ENCODE assay signal across 23 cellular contexts in the genomic region with DNA sequence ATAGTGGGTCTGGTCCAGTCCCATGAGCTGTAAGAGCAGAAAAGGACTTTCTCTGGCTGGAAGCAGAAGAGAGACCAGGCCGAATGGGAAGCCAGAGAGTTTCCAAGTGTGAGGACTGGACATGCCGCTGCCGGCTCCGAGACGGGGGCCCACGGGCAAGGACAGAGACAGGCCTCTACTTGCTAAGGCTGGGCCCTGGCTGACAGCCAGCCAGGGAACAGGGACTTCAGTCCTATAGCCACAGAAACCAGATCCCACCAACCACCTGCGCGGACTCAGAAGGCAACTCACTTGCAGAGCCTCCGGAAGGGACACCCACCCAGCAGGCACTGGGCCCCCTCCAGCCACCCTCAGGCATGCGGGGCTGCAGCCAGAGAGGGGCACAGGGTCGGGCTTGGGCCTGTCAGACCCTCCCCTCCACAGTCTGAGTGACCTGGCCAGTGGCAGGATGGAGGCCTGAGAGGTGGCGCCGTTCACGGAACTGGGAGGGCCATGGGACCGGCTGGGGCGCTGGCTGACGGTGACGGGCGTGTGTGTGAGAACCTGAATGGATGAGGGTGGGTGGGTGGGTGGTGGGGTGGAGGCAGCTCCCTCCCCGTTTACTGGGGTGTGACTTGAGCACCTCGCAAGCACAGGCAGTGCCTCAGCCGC. TPM values are rescaled to one million over a fixed set of nuclear protein-coding genes. Genes with fewer than 3 reads are reported as not detected.
A peak's percentile ranks its signal among the peaks of the same experiment; 100 is the strongest.
DNase-seq lines count a peak whose midpoint lies in the region; ATAC-seq and TF ChIP-seq lines count a peak whose summit lies in the region.
"Had no signal": no experiment of that assay in that cellular context is flagged by ENCODE, and none has a peak within 500 bp of the region (broad histone marks: within the 10 kb centered on the region; RNA-seq: fewer than 3 reads in every experiment).

No MANE protein-coding gene starts in this region.

- POLR2A ChIA-PET in Caco-2 (lab: Charles Lee): no interaction called here

- H3K9me3 ChIP-seq in SJCRH30 (replicated peaks) (no peaks in the 10 kb centered on the region), Caco-2 (no peaks in the 10 kb centered on the region), gastroesophageal sphincter (no peaks in the 10 kb centered on the region)

- H3K4me1 ChIP-seq in SJCRH30 (peaks cover 33% of the 10 kb centered on the region), Caco-2 (peaks cover 19% of the 10 kb centered on the region), gastroesophageal sphincter (peaks cover 0 to 16% (median 5%) of the 10 kb centered on the region in 3 donors)

- intact Hi-C loops in Caco-2 (cut with micrococcal nuclease; ENCODE audit: unreplicated experiment): no loop called here

- whole genome bisulfite sequencing in gastroesophageal sphincter (ENCODE audit: low coverage in 1 of 2), 2 donors: 72 to 91% methylated on average over 2 to 13 of the region's 22 CpGs

- no peak overlapping the region for H3K4me3 ChIP-seq in SJCRH30
- no peak overlapping the region for H3K4me3 ChIP-seq in Caco-2 (ENCODE audit: low read depth, low read length)
- no peak overlapping the region for H3K4me3 ChIP-seq in gastroesophageal sphincter
- no peak overlapping the region for H3K4me3 ChIP-seq in coronary artery
- H3K4me3 ChIP-seq: dorsolateral prefrontal cortex, skin epidermis had no signal

- H3K36me3 ChIP-seq in SJCRH30: no peaks in the 10 kb centered on the region
- H3K36me3 ChIP-seq in Caco-2 (ENCODE audit: control insufficient read depth, insufficient read depth, low read length): no peaks in the 10 kb centered on the region
- H3K36me3 ChIP-seq in gastroesophageal sphincter: no peaks in the 10 kb centered on the region

- H3K27me3 Mint-ChIP-seq in nephron (ENCODE audit: low read depth) (peaks cover 4% of the 10 kb centered on the region), Caco-2 (ENCODE audit: insufficient read depth, unreplicated experiment) (no peaks in the 10 kb centered on the region)

- H3K4me1 Mint-ChIP-seq in nephron (peaks cover 22% of the 10 kb centered on the region), Caco-2 (ENCODE audit: low read depth, unreplicated experiment) (peaks cover 14% of the 10 kb centered on the region)

- H3K36me3 Mint-ChIP-seq in nephron (ENCODE audit: low read depth): no peaks in the 10 kb centered on the region
- H3K36me3 Mint-ChIP-seq in Caco-2 (ENCODE audit: insufficient read depth, unreplicated experiment): no peaks in the 10 kb centered on the region
- H3K36me3 Mint-ChIP-seq: activated naive CD8-positive, alpha-beta T cell treated with anti-CD3 and anti-CD28 coated beads for 36 hours; WTC11 had no signal

- H3K27me3 ChIP-seq in SJCRH30 (no peaks in the 10 kb centered on the region), Caco-2 (replicated peaks; ENCODE audit: control insufficient read depth, insufficient read depth, low read length) (no peaks in the 10 kb centered on the region), gastroesophageal sphincter (no peaks in the 10 kb centered on the region)
- H3K27me3 ChIP-seq: dorsolateral prefrontal cortex had no signal

- H3K27ac ChIP-seq in SJCRH30: no peak overlapping the region
- H3K27ac ChIP-seq in gastroesophageal sphincter: no peak overlapping the region
- no peak overlapping the region for H3K27ac ChIP-seq in coronary artery
- H3K27ac ChIP-seq: dorsolateral prefrontal cortex had no signal

- no TSS peak for BruUV-seq in Caco-2 (replicated peaks; lab: Mats Ljungman, UMichigan)

- peak; percentile 7 for DNase-seq in AG20443 (ENCODE audit: low spot score)
- DNase-seq in GM20000 (ENCODE audit: low spot score): peak; percentile 12
- DNase-seq in SJCRH30: peak; percentile 72 to 87
- no peak for DNase-seq in Caco-2
- no peak for DNase-seq in coronary artery (ENCODE audit: low spot score)
- DNase-seq: activated CD4-positive, alpha-beta T cell treated with anti-CD3 and anti-CD28 coated beads, Interleukin-2, amount 50 U/mL, for 48 hours; activated naive CD8-positive, alpha-beta T cell treated with anti-CD3 and anti-CD28 coated beads for 36 hours; C1 segment of cervical spinal cord; dorsolateral prefrontal cortex; EL; KG1; kidney glomerular epithelial cell; NCI-H1436 treated with DMSO at 0.1 percent for 48 hours; NCI-H524 treated with DMSO at 0.1 percent for 48 hours; occipital lobe; stimulated activated CD4-positive, alpha-beta T cell treated with anti-CD3 and anti-CD28 coated beads, Interleukin-1b, Interleukin-23, amount 100 ng/mL, for 48 hours; stimulated activated naive CD4-positive, alpha-beta T cell; T-helper 9 cell had no signal

- no peak for TF ChIP-seq CTCF in GM20000 (IDR thresholded peaks at IDR 0.05; ENCODE audit: extremely low read depth, missing control alignments)
- TF ChIP-seq CTCF in nephron (IDR thresholded peaks at IDR 0.05; ENCODE audit: unreplicated experiment in 3 of 3): no peak
- TF ChIP-seq CTCF in Caco-2 (IDR thresholded peaks at IDR 0.05; ENCODE audit: insufficient read depth in 1 of 2, low read depth in 1 of 2, low read length in 1 of 2, severe bottlenecking in 1 of 2, unreplicated experiment in 1 of 2): no peak
- no peak for TF ChIP-seq CTCF in gastroesophageal sphincter (IDR thresholded peaks at IDR 0.05)
- TF ChIP-seq CTCF in coronary artery (IDR thresholded peaks at IDR 0.05): no peak

- no peak for TF ChIP-seq POLR2A in gastroesophageal sphincter (IDR thresholded peaks at IDR 0.05)

- ATAC-seq in GM21423 (IDR thresholded peaks at IDR 0.05; ENCODE audit: unreplicated experiment): no peak
- ATAC-seq in gastroesophageal sphincter: no peak
- ATAC-seq: WTC11 had no signal

- H3K4me3 Mint-ChIP-seq in nephron (no peak overlapping the region), Caco-2 (ENCODE audit: unreplicated experiment) (no peak overlapping the region)
- H3K4me3 Mint-ChIP-seq: activated naive CD8-positive, alpha-beta T cell treated with anti-CD3 and anti-CD28 coated beads for 36 hours; WTC11 had no signal

- no peak for TF ChIP-seq EP300 in gastroesophageal sphincter (IDR thresholded peaks at IDR 0.05)

- H3K27ac Mint-ChIP-seq in nephron: peak overlapping the region in 2 of 3 experiments; percentile 4 to 54
- no peak overlapping the region for H3K27ac Mint-ChIP-seq in Caco-2 (ENCODE audit: unreplicated experiment)
- H3K27ac Mint-ChIP-seq: activated naive CD8-positive, alpha-beta T cell treated with anti-CD3 and anti-CD28 coated beads for 36 hours had no signal

- CTCF ChIA-PET in Caco-2 (lab: Charles Lee): no interaction called here

- H3K9me3 Mint-ChIP-seq in nephron (no peaks in the 10 kb centered on the region), Caco-2 (ENCODE audit: unreplicated experiment) (no peaks in the 10 kb centered on the region)
- H3K9me3 Mint-ChIP-seq: activated naive CD8-positive, alpha-beta T cell treated with anti-CD3 and anti-CD28 coated beads for 36 hours; WTC11 had no signal

RNA-seq across cellular contexts. Expression of a gene that starts 47.8 kb away (rescaled TPM):
- 7.1 and 9.9 TPM in 2 replicates for total RNA-seq in SJCRH30 (2014; rRNA removed; shearing (Covaris generic))
- total RNA-seq in Caco-2 (2022) (12.7 and 16.2 TPM in 2 replicates), gastroesophageal sphincter (10 to 100 TPM; 36.9 to 70.9 (median 55.3) TPM)

Comparison
In these comparisons a context has a peak if more than half of its experiments do, and no peak if none do; other contexts are left out.
1. DNase-seq: peak in AG20443 (single experiment), GM20000 (single experiment) and SJCRH30 (2 of 2); none in Caco-2 (0 of 2) and coronary artery (single experiment).